In genomic region chr4:8148159-8148558, GRCh38 we compare ENCODE assay signal across 21 cellular contexts. TPM values are rescaled to one million over a fixed set of nuclear protein-coding genes. Genes with fewer than 3 reads are reported as not detected.
DNase-seq lines count a peak whose midpoint lies in the region; ATAC-seq, FAIRE-seq and TF ChIP-seq lines count a peak whose summit lies in the region.
"Had no signal": no experiment of that assay in that cellular context is flagged by ENCODE, and none has a peak within 500 bp of the region (broad histone marks: within the 10 kb centered on the region; RNA-seq: fewer than 3 reads in every experiment).

No MANE protein-coding gene starts in this region.

- no peaks in the 10 kb centered on the region for H3K79me2 ChIP-seq in HepG2 (ENCODE audit: insufficient read depth, low read length)

- no peaks in the 10 kb centered on the region for H3K36me3 Mint-ChIP-seq in endodermal cell (ENCODE audit: low read depth)

- intact Hi-C loops in HepG2 (cut with micrococcal nuclease; ENCODE audit: unreplicated experiment): no loop called here
- intact Hi-C loops in right lobe of liver (cut with DNase I): no loop called here
- intact Hi-C loops in psoas muscle (cut with DNase I): no loop called here
- intact Hi-C loops in lower lobe of right lung (cut with DNase I): no loop called here

- TF ChIP-seq RAD21 in HepG2 (CRISPR knock-in tag; IDR thresholded peaks at IDR 0.05): no peak

- no peaks in the 10 kb centered on the region for H4K20me1 ChIP-seq in HepG2 (ENCODE audit: insufficient read depth, low read length)

- no TSS peak for BruUV-seq in HepG2 (replicated peaks; lab: Mats Ljungman, UMichigan)

- WGBS in HepG2 (ENCODE audit: low lambda C conversion rate): 49% methylated on average over 3 of the region's 13 CpGs
- 96% methylated on average over 3 of the region's 13 CpGs for WGBS in right lobe of liver (ENCODE audit: insufficient coverage, low coverage, low lambda C conversion rate, missing lambda C conversion rate)
- WGBS in endodermal cell (ENCODE audit: insufficient coverage in 1 of 2, insufficient read length in 1 of 2), 2 experiments: 95 to 96% methylated on average over 7 to 13 of the region's 13 CpGs
- 93 to 96% (median 95%) methylated on average over 13 of the region's 13 CpGs for WGBS in psoas muscle, 3 donors

- CTCF ChIA-PET in HepG2 (lab: Yijun Ruan, JAX; ENCODE audit: low intra/inter-chr PET ratio, low total read pairs): no interaction called here

- H3K4me3 Mint-ChIP-seq in endodermal cell: no peak overlapping the region
- H3K4me3 Mint-ChIP-seq: B cell; CD4-positive, alpha-beta T cell had no signal

- H3K27ac ChIP-seq in HepG2 (ENCODE audit: extremely low read length, insufficient read depth, low read length) (no peak overlapping the region), right lobe of liver (no peak overlapping the region), endodermal cell (ENCODE audit: low read depth, low read length) (no peak overlapping the region), psoas muscle (peak overlapping the region; percentile 88), lower lobe of right lung (no peak overlapping the region)
- H3K27ac ChIP-seq: C4-2B had no signal

- no peak for TF ChIP-seq POLR2A in HepG2 (IDR thresholded peaks at IDR 0.05; ENCODE audit: insufficient read depth in 1 of 2, low read depth in 2 of 2, low read length in 2 of 2)
- TF ChIP-seq POLR2A in right lobe of liver (IDR thresholded peaks at IDR 0.05): no peak

- POLR2A ChIA-PET in HepG2 (lab: Yijun Ruan, JAX): no interaction called here

- in situ Hi-C loops in HepG2 (cut with HindIII; ENCODE audit: extremely low pct_ligation_motif_present, low pct_unique_long_range_greater_than_20kb): no loop called here

- H3K4me2 ChIP-seq in HepG2 (ENCODE audit: low read depth, low read length): no peak overlapping the region

- H3K27ac Mint-ChIP-seq in endodermal cell: no peak overlapping the region
- H3K27ac Mint-ChIP-seq: B cell; CD4-positive, alpha-beta T cell had no signal

- DNase-seq in HepG2 (ENCODE audit: low spot score) (no peak), right lobe of liver (no peak), endodermal cell (peak; percentile 42), psoas muscle (no peak), HuH-7 (ENCODE audit: low spot score) (no peak), lower lobe of right lung (no peak)
- DNase-seq: 8988T; Caco-2; CD4-positive, alpha-beta T cell; DMS153; DMS79; GDM1; GOT3; HCEC 1CT; KG1 had no signal

- FAIRE-seq in HepG2 (lab: Jason Lieb, UNC): no peak
- FAIRE-seq: HTR-8/SVneo had no signal

- H3K4me1 Mint-ChIP-seq in endodermal cell: peaks cover 7% of the 10 kb centered on the region

- H3K27me3 Mint-ChIP-seq in endodermal cell (ENCODE audit: insufficient read depth): no peaks in the 10 kb centered on the region

- H3K36me3 ChIP-seq in HepG2 (replicated peaks in 1 of 2; ENCODE audit: control insufficient read depth in 1 of 2, insufficient read depth in 2 of 2, low read length in 2 of 2) (no peaks in the 10 kb centered on the region), right lobe of liver (no peaks in the 10 kb centered on the region), endodermal cell (ENCODE audit: control insufficient read depth, insufficient read depth, low read length) (no peaks in the 10 kb centered on the region), psoas muscle (ENCODE audit: insufficient read depth in 1 of 2, low read depth in 1 of 2) (peaks cover 0 to 10% of the 10 kb centered on the region in 2 donors), lower lobe of right lung (no peaks in the 10 kb centered on the region)

- H3K4me1 ChIP-seq in HepG2 (ENCODE audit: insufficient read depth, low read length) (peaks cover 17% of the 10 kb centered on the region), right lobe of liver (peaks cover 0 to 22% (median 4%) of the 10 kb centered on the region in 4 donors), endodermal cell (ENCODE audit: control insufficient read depth, insufficient read depth, low read length) (no peaks in the 10 kb centered on the region), psoas muscle (peaks cover 37% of the 10 kb centered on the region), lower lobe of right lung (peaks cover 16% of the 10 kb centered on the region)
- H3K4me1 ChIP-seq: Caco-2 had no signal

- no peak overlapping the region for H2AFZ ChIP-seq in HepG2 (ENCODE audit: low read length)

- no peak overlapping the region for H3K9ac ChIP-seq in HepG2 (ENCODE audit: insufficient read depth, low read depth, low read length)
- H3K9ac ChIP-seq in endodermal cell (ENCODE audit: extremely low read depth, low read length, poor library complexity, severe bottlenecking): no peak overlapping the region

- peaks cover 15 to 79% of the 10 kb centered on the region in 2 experiments for H3K27me3 ChIP-seq in HepG2 (ENCODE audit: control insufficient read depth in 1 of 2, insufficient read depth in 2 of 2, low read length in 2 of 2)
- H3K27me3 ChIP-seq in right lobe of liver: no peaks in the 10 kb centered on the region
- H3K27me3 ChIP-seq in endodermal cell (ENCODE audit: control insufficient read depth, insufficient read depth, low read length, poor library complexity, severe bottlenecking): no peaks in the 10 kb centered on the region
- H3K27me3 ChIP-seq in psoas muscle (ENCODE audit: insufficient read depth in 3 of 3, low read length in 2 of 3): no peaks in the 10 kb centered on the region
- no peaks in the 10 kb centered on the region for H3K27me3 ChIP-seq in lower lobe of right lung (ENCODE audit: low read depth)

- H3K9me3 Mint-ChIP-seq in endodermal cell: no peaks in the 10 kb centered on the region
- H3K9me3 Mint-ChIP-seq: CD4-positive, alpha-beta T cell had no signal

- H3K4me3 ChIP-seq in HepG2 (replicated peaks in 1 of 3; ENCODE audit: insufficient read depth in 1 of 3, low read depth in 2 of 3, low read length in 3 of 3) (no peak overlapping the region), right lobe of liver (no peak overlapping the region), endodermal cell (ENCODE audit: low read length) (no peak overlapping the region), psoas muscle (no peak overlapping the region), lower lobe of right lung (no peak overlapping the region)

- TF ChIP-seq CTCF in HepG2 (CRISPR knock-in tag; IDR thresholded peaks at IDR 0.05) (no peak), right lobe of liver (IDR thresholded peaks at IDR 0.05) (no peak), endodermal cell (conservative IDR thresholded peaks at IDR 0.05) (no peak), psoas muscle (IDR thresholded peaks at IDR 0.05) (no peak), lower lobe of right lung (IDR thresholded peaks at IDR 0.05) (no peak)

- ATAC-seq in HepG2 (no peak), right lobe of liver (no peak), psoas muscle (no peak), lower lobe of right lung (no peak), HG02852 (IDR thresholded peaks at IDR 0.05; ENCODE audit: unreplicated experiment) (no peak), GM19023 (IDR thresholded peaks at IDR 0.05; ENCODE audit: unreplicated experiment) (no peak)

- H3K9me3 ChIP-seq in HepG2 (ENCODE audit: low read length): no peaks in the 10 kb centered on the region
- H3K9me3 ChIP-seq in right lobe of liver: no peaks in the 10 kb centered on the region
- H3K9me3 ChIP-seq in endodermal cell (ENCODE audit: control insufficient read depth, low read length): no peaks in the 10 kb centered on the region
- H3K9me3 ChIP-seq in psoas muscle: no peaks in the 10 kb centered on the region
- no peaks in the 10 kb centered on the region for H3K9me3 ChIP-seq in lower lobe of right lung
- H3K9me3 ChIP-seq: Caco-2 had no signal

- TF ChIP-seq EP300 in HepG2 (IDR thresholded peaks at IDR 0.05; ENCODE audit: low read depth in 2 of 2, low read length in 2 of 2): no peak
- no peak for TF ChIP-seq EP300 in HepG2 (CRISPR knock-in tag; IDR thresholded peaks at IDR 0.05; ENCODE audit: borderline replicate concordance)

RNA-seq across cellular contexts. Expression of gene ABLIM2, which starts 10.5 kb away (rescaled TPM):
- total RNA-seq in HepG2 (2016; rRNA removed; fragmentation: Illumina TruSeq; extraction: Trizol) (0.18 and 0.20 TPM in 2 replicates), right lobe of liver (1 to 10 TPM in 5 of 6 experiments, under 1 TPM in 1; 0.93 to 3.5 (median 2.3) TPM), endodermal cell (1 to 10 TPM in 1 of 2 donors, under 1 TPM in 1; 0.35 to 1.6 TPM), psoas muscle (100 to 1,000 TPM; 127 to 956 (median 461) TPM), lower lobe of right lung (5.2 TPM)
- not detected in 2 replicates for total RNA-seq in HepG2 (2016; cell fraction: cytosol; rRNA removed; fragmentation: Illumina TruSeq; extraction: Trizol; ENCODE audit: low read depth)
- total RNA-seq in HepG2 (2016; cell fraction: insoluble cytoplasmic fraction; rRNA removed; fragmentation: Illumina TruSeq; extraction: Trizol): not detected in 2 replicates
- not detected in 2 replicates for total RNA-seq in HepG2 (2016; cell fraction: membrane; rRNA removed; fragmentation: Illumina TruSeq; extraction: Trizol)
- total RNA-seq in HepG2 (2016; cell fraction: nucleus; rRNA removed; fragmentation: Illumina TruSeq; extraction: Trizol): not detected in 2 replicates
- polyA plus RNA-seq in HepG2 (2011; rRNA removed) (0.37 and 0.42 TPM in 2 replicates), psoas muscle (100 to 1,000 TPM in 2 of 3 donors, 10 to 100 TPM in 1; 82.2 to 295 (median 123) TPM)
- polyA plus RNA-seq in HepG2 (2011; cell fraction: cytosol; rRNA removed): 0.35 and 0.46 TPM in 2 replicates
- polyA plus RNA-seq in HepG2 (2011; cell fraction: nucleus; rRNA removed): 0.33 and 0.34 TPM in 2 replicates
- polyA plus RNA-seq in HepG2 (2012): 0.15 and 0.24 TPM in 2 replicates
- polyA plus RNA-seq in HepG2 (2016; cell fraction: cytosol; fragmentation: Illumina TruSeq; extraction: Trizol; ENCODE audit: low read depth): not detected in 2 replicates
- not detected in 2 replicates for polyA plus RNA-seq in HepG2 (2016; cell fraction: insoluble cytoplasmic fraction; fragmentation: Illumina TruSeq; extraction: Trizol; ENCODE audit: low read depth)
- 0.11 TPM in 1 of 2 replicates, not detected in the other for polyA plus RNA-seq in HepG2 (2016; cell fraction: membrane; fragmentation: Illumina TruSeq; extraction: Trizol; ENCODE audit: low read depth)
- polyA plus RNA-seq in HepG2 (2016; cell fraction: nucleus; fragmentation: Illumina TruSeq; extraction: Trizol; ENCODE audit: insufficient read depth, low read depth): not detected in 2 replicates
- polyA minus RNA-seq in HepG2 (2011; rRNA and poly(A)+ RNA removed; ENCODE audit: low replicate concordance): 2.2 and 7.6 TPM in 2 replicates
- 0.49 TPM in 1 of 2 replicates, not detected in the other for polyA minus RNA-seq in HepG2 (2011; cell fraction: cytosol; rRNA and poly(A)+ RNA removed)
- 0.12 and 0.52 TPM in 2 replicates for polyA minus RNA-seq in HepG2 (2011; cell fraction: nucleus; rRNA and poly(A)+ RNA removed)
- polyA plus RNA-seq in endodermal cell (2013, experiment 1 of 2): 1.4 TPM
- polyA plus RNA-seq in endodermal cell (2013, experiment 2 of 2): 2.5 TPM
- polyA plus RNA-seq: AG04450 had no signal

RNA-seq across cellular contexts. Expression of gene SH3TC1, which starts 50.9 kb away (rescaled TPM):
- 10.1 and 14.9 TPM in 2 replicates for total RNA-seq in HepG2 (2016; rRNA removed; fragmentation: Illumina TruSeq; extraction: Trizol)
- 1.8 and 3.0 TPM in 2 replicates for total RNA-seq in HepG2 (2016; cell fraction: cytosol; rRNA removed; fragmentation: Illumina TruSeq; extraction: Trizol; ENCODE audit: low read depth)
- 7.9 and 17.3 TPM in 2 replicates for total RNA-seq in HepG2 (2016; cell fraction: insoluble cytoplasmic fraction; rRNA removed; fragmentation: Illumina TruSeq; extraction: Trizol)
- 5.6 and 6.2 TPM in 2 replicates for total RNA-seq in HepG2 (2016; cell fraction: membrane; rRNA removed; fragmentation: Illumina TruSeq; extraction: Trizol)
- 22.7 and 23.6 TPM in 2 replicates for total RNA-seq in HepG2 (2016; cell fraction: nucleus; rRNA removed; fragmentation: Illumina TruSeq; extraction: Trizol)
- polyA plus RNA-seq in HepG2 (2011; rRNA removed): 21.8 and 27.0 TPM in 2 replicates
- 12.1 and 19.8 TPM in 2 replicates for polyA plus RNA-seq in HepG2 (2011; cell fraction: cytosol; rRNA removed)
- 113 and 146 TPM in 2 replicates for polyA plus RNA-seq in HepG2 (2011; cell fraction: nucleus; rRNA removed)
- 12.2 and 22.6 TPM in 2 replicates for polyA plus RNA-seq in HepG2 (2012)
- 1.3 and 1.5 TPM in 2 replicates for polyA plus RNA-seq in HepG2 (2016; cell fraction: cytosol; fragmentation: Illumina TruSeq; extraction: Trizol; ENCODE audit: low read depth)
- 6.1 and 6.6 TPM in 2 replicates for polyA plus RNA-seq in HepG2 (2016; cell fraction: insoluble cytoplasmic fraction; fragmentation: Illumina TruSeq; extraction: Trizol; ENCODE audit: low read depth)
- 2.1 and 2.8 TPM in 2 replicates for polyA plus RNA-seq in HepG2 (2016; cell fraction: membrane; fragmentation: Illumina TruSeq; extraction: Trizol; ENCODE audit: low read depth)
- polyA plus RNA-seq in HepG2 (2016; cell fraction: nucleus; fragmentation: Illumina TruSeq; extraction: Trizol; ENCODE audit: insufficient read depth, low read depth): 26.5 and 29.7 TPM in 2 replicates
- 12.4 and 67.5 TPM in 2 replicates for polyA minus RNA-seq in HepG2 (2011; rRNA and poly(A)+ RNA removed; ENCODE audit: low replicate concordance)
- 18.2 and 19.5 TPM in 2 replicates for polyA minus RNA-seq in HepG2 (2011; cell fraction: cytosol; rRNA and poly(A)+ RNA removed)
- polyA minus RNA-seq in HepG2 (2011; cell fraction: nucleus; rRNA and poly(A)+ RNA removed): 76.5 and 77.0 TPM in 2 replicates
- total RNA-seq in right lobe of liver: 10 to 100 TPM; 13.2 to 48.0 (median 24.9) TPM
- total RNA-seq in endodermal cell: 1 to 10 TPM; 1.9 to 2.6 TPM
- polyA plus RNA-seq in endodermal cell (2013, experiment 1 of 2): 0.39 TPM
- 0.58 TPM for polyA plus RNA-seq in endodermal cell (2013, experiment 2 of 2)
- 1 to 10 TPM; 4.6 to 7.9 (median 4.9) TPM for total RNA-seq in psoas muscle
- 1 to 10 TPM; 1.9 to 5.0 (median 4.0) TPM for polyA plus RNA-seq in psoas muscle
- 73.1 TPM for total RNA-seq in lower lobe of right lung

Comparison
In these comparisons a context has a peak if more than half of its experiments do, and no peak if none do; other contexts are left out.
1. RNA of gene ABLIM2, which starts 10.5 kb away (total RNA-seq): 127 to 956 TPM in psoas muscle; 5.2 TPM in lower lobe of right lung (single experiment), 0.93 to 3.5 TPM in right lobe of liver, 0.35 to 1.6 TPM in endodermal cell and 0.18 to 0.20 TPM in HepG2; every median in the first group is over 10 times any median in the second.